In the genomic region with DNA sequence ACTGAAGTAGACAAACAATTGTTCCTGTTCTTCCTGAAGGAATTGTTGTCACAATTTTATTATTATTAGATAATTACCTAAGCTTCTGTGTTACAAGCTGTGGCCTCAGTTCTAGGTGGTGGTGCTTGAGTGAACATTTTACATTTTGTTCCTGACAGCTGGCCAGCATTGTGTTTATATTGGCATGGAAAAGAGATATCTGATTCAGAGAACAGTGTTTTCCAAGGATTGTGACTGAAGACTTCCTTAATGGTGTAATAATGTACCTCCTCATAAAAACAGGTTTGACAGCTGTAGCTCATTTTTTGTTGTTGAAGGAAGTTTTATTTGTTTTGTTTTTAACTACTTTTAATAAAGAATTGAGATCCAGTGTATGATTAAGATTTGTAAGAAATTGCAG, we compare ENCODE assay signal across 8 cellular contexts.
DNase-seq lines count a peak whose midpoint lies in the region; ATAC-seq and TF ChIP-seq lines count a peak whose summit lies in the region.

No MANE protein-coding gene starts in this region.

- in situ Hi-C loops in GM13976 (cut with MboI; ENCODE audit: low sequenced_read_pairs, unreplicated experiment) = no loop called here

- no peak for TF ChIP-seq POLR2A in spleen (IDR thresholded peaks at IDR 0.05)

- no peak for DNase-seq in Right ventricle myocardium inferior (ENCODE audit: missing footprints)
- DNase-seq in right atrium auricular region (ENCODE audit: low spot score) = no peak
- peak; percentile 83 for DNase-seq in adipocyte (ENCODE audit: low read depth)
- DNase-seq in hepatocyte (ENCODE audit: low spot score) = peak; percentile 8
- no peak for DNase-seq in spleen
- no peak for DNase-seq in GM13976 (ENCODE audit: low spot score)

- no peaks in the 10 kb centered on the region for H3K9me2 ChIP-seq in hepatocyte (replicated peaks; ENCODE audit: insufficient read depth)

- H3K4me1 ChIP-seq in right atrium auricular region (peaks cover 0 to 20% of the 10 kb centered on the region in 2 donors), adipocyte (ENCODE audit: control insufficient read depth, insufficient read depth, low read length) (peaks cover 30% of the 10 kb centered on the region), hepatocyte (ENCODE audit: insufficient read depth) (peaks cover 9% of the 10 kb centered on the region), spleen (peaks cover 13 to 37% (median 24%) of the 10 kb centered on the region in 6 donors)

- H3K36me3 ChIP-seq in right atrium auricular region = no peaks in the 10 kb centered on the region
- H3K36me3 ChIP-seq in adipocyte (ENCODE audit: control insufficient read depth, insufficient read depth, low read length, severe bottlenecking) = no peaks in the 10 kb centered on the region
- H3K36me3 ChIP-seq in hepatocyte (replicated peaks; ENCODE audit: insufficient read depth, low read depth) = no peaks in the 10 kb centered on the region
- peaks cover 0 to 12% (median 0%) of the 10 kb centered on the region in 6 donors for H3K36me3 ChIP-seq in spleen

- no peak overlapping the region for H3K4me2 ChIP-seq in hepatocyte

- H3K79me2 ChIP-seq in hepatocyte = no peaks in the 10 kb centered on the region

- H3K27me3 ChIP-seq in right atrium auricular region = no peaks in the 10 kb centered on the region
- H3K27me3 ChIP-seq in adipocyte (replicated peaks; ENCODE audit: control insufficient read depth, insufficient read depth, low read length) = no peaks in the 10 kb centered on the region
- H3K27me3 ChIP-seq in hepatocyte = no peaks in the 10 kb centered on the region
- no peaks in the 10 kb centered on the region for H3K27me3 ChIP-seq in spleen (replicated peaks in 1 of 7)

- H3K27ac ChIP-seq in right atrium auricular region (peak overlapping the region in 1 of 2 donors; percentile 14), hepatocyte (no peak overlapping the region), spleen (no peak overlapping the region)

- TF ChIP-seq CTCF in right atrium auricular region (IDR thresholded peaks at IDR 0.05) (no peak), hepatocyte (IDR thresholded peaks at IDR 0.05; ENCODE audit: poor library complexity) (no peak), spleen (IDR thresholded peaks at IDR 0.05 in 8 of 11, conservative IDR thresholded peaks at IDR 0.05 in 3 of 11) (no peak), GM13976 (IDR thresholded peaks at IDR 0.05; ENCODE audit: borderline replicate concordance, control extremely low read depth, extremely low read depth, insufficient read depth, missing control alignments) (no peak)

- intact Hi-C loops in Right ventricle myocardium inferior (cut with DNase I) = loop anchor here (2.0 to 10.0 kb wide), 3 partner anchors 69 to 577 kb away; no protein-coding TSS in a partner anchor
- intact Hi-C loops in spleen (cut with DNase I; ENCODE audit: low total_unique reads) = no loop called here

- H3K9ac ChIP-seq in adipocyte (ENCODE audit: low read length) = no peak overlapping the region

- no peak overlapping the region for H2AFZ ChIP-seq in hepatocyte

- H3K4me3 ChIP-seq in right atrium auricular region (no peak overlapping the region), adipocyte (ENCODE audit: low read length) (no peak overlapping the region), hepatocyte (no peak overlapping the region), spleen (no peak overlapping the region)

- H4K20me1 ChIP-seq in hepatocyte (ENCODE audit: insufficient read depth, poor library complexity, severe bottlenecking) = no peaks in the 10 kb centered on the region

- H3K9me3 ChIP-seq in right atrium auricular region (no peaks in the 10 kb centered on the region), adipocyte (ENCODE audit: control insufficient read depth, low read length) (no peaks in the 10 kb centered on the region), hepatocyte (ENCODE audit: low read depth) (no peaks in the 10 kb centered on the region), spleen (no peaks in the 10 kb centered on the region)

- ATAC-seq in Right ventricle myocardium inferior = peak; percentile 85
- ATAC-seq in GM18873 (IDR thresholded peaks at IDR 0.05; ENCODE audit: low FRiP score, unreplicated experiment) = no peak
- ATAC-seq in GM19328 (IDR thresholded peaks at IDR 0.05; ENCODE audit: unreplicated experiment) = no peak

Comparison
In these comparisons a context has a peak if more than half of its experiments do, and no peak if none do; other contexts are left out.
1. DNase-seq: peak in adipocyte (single experiment) and hepatocyte (single experiment); none in Right ventricle myocardium inferior (single experiment), right atrium auricular region (single experiment), spleen (single experiment) and GM13976 (single experiment).